Comparison of ENCODE assay signal across 26 cellular contexts in the genomic region with DNA sequence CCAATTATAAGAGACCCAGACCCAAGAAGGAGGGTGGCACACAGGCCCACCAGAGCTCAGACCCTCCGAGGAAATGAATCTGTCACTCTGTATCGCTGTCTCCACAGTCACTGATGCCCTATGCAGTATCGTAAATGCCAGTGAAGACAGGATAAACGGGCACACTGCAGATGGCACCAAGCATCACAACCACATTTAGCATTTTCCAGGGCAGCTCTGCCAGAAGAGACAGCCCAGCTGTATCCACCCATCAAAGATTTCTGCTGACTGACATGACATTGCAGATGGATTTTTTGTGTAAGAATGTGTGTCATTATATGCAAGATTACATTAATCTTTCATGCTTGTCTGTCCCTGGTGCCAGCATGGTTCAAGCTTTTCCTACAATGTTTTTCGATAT.
"Had no signal": no experiment of that assay in that cellular context is flagged by ENCODE, and none has a peak within 500 bp of the region (broad histone marks: within the 10 kb centered on the region; RNA-seq: fewer than 3 reads in every experiment).

No MANE protein-coding gene starts in this region.

- H3K9me3 ChIP-seq: MG63 had no signal

- H3K4me3 Mint-ChIP-seq: activated B cell treated with CpG ODN at 0.5 μM for 24 hours; activated CD4-positive, alpha-beta T cell treated with anti-CD3 and anti-CD28 coated beads, Interleukin-2, amount 10 ng/mL, durations not matched to agents 24 days and 14 days; activated CD8-positive, alpha-beta memory T cell treated with anti-CD3 and anti-CD28 coated beads, Interleukin-2, amount 10 ng/mL, durations not matched to agents 7 days and 5 days; activated naive CD4-positive, alpha-beta T cell treated with anti-CD3 and anti-CD28 coated beads for 36 hours; activated naive CD8-positive, alpha-beta T cell; activated T-cell treated with anti-CD3 and anti-CD28 coated beads, Interleukin-2, amount 50 U/mL, for 4 hours; activated T-helper 17 cell treated with anti-CD3 and anti-CD28 coated beads, Interleukin-2, amount 50 U/mL, for 72 hours; IgD-negative memory B cell; T-helper 17 cell had no signal

- H3K4me3 ChIP-seq: MG63 had no signal

- H3K27me3 Mint-ChIP-seq: activated B cell treated with CpG ODN at 0.5 μM for 24 hours; activated CD8-positive, alpha-beta memory T cell treated with anti-CD3 and anti-CD28 coated beads, Interleukin-2, amount 10 ng/mL, durations not matched to agents 7 days and 5 days; IgD-negative memory B cell had no signal

- H3K27ac Mint-ChIP-seq: activated B cell treated with CpG ODN at 0.5 μM for 24 hours; activated CD4-positive, alpha-beta T cell treated with anti-CD3 and anti-CD28 coated beads, Interleukin-2, amount 10 ng/mL, durations not matched to agents 24 days and 14 days; activated CD8-positive, alpha-beta memory T cell treated with anti-CD3 and anti-CD28 coated beads, Interleukin-2, amount 10 ng/mL, durations not matched to agents 7 days and 5 days; activated naive CD4-positive, alpha-beta T cell treated with anti-CD3 and anti-CD28 coated beads for 36 hours; activated naive CD8-positive, alpha-beta T cell; activated T-helper 17 cell treated with anti-CD3 and anti-CD28 coated beads, Interleukin-2, amount 50 U/mL, for 72 hours; IgD-negative memory B cell; T-helper 17 cell had no signal

- H3K36me3 Mint-ChIP-seq: activated CD8-positive, alpha-beta memory T cell treated with anti-CD3 and anti-CD28 coated beads, Interleukin-2, amount 10 ng/mL, durations not matched to agents 7 days and 5 days; activated naive CD8-positive, alpha-beta T cell; brain; IgD-negative memory B cell had no signal

- DNase-seq: activated B cell treated with CpG ODN at 0.5 μM for 24 hours; activated CD4-positive, alpha-beta T cell treated with anti-CD3 and anti-CD28 coated beads for 1 hour; activated CD4-positive, alpha-beta T cell treated with anti-CD3 and anti-CD28 coated beads, Interleukin-2, amount 10 ng/mL, durations not matched to agents 24 days and 14 days; activated CD4-positive, alpha-beta T cell treated with anti-CD3 and anti-CD28 coated beads, Interleukin-2, amount 50 U/mL, for 48 hours; activated CD8-positive, alpha-beta memory T cell treated with anti-CD3 and anti-CD28 coated beads, Interleukin-2, amount 10 ng/mL, durations not matched to agents 7 days and 5 days; activated gamma-delta T cell; activated naive CD4-positive, alpha-beta T cell treated with anti-CD3 and anti-CD28 coated beads for 36 hours; activated T-cell treated with anti-CD3 and anti-CD28 coated beads, Interleukin-2, amount 50 U/mL, for 4 hours; amygdala; KG1; MG63; MV-4-11; NCI-H1092 treated with DMSO at 0.1 percent for 48 hours; NCI-H1436 treated with DMSO at 0.1 percent for 48 hours; NCI-H1930; NCI-H2171; NCI-H2227 treated with DMSO at 0.1 percent for 48 hours; NCI-H526; NCI-H774; SIG-M5; T-helper 17 cell; T-helper 9 cell had no signal

- H3K9me3 Mint-ChIP-seq: activated B cell treated with CpG ODN at 0.5 μM for 24 hours; activated CD4-positive, alpha-beta T cell treated with anti-CD3 and anti-CD28 coated beads, Interleukin-2, amount 10 ng/mL, durations not matched to agents 24 days and 14 days; activated naive CD4-positive, alpha-beta T cell treated with anti-CD3 and anti-CD28 coated beads for 36 hours; activated T-cell treated with anti-CD3 and anti-CD28 coated beads, Interleukin-2, amount 50 U/mL, for 4 hours; activated T-helper 17 cell treated with anti-CD3 and anti-CD28 coated beads, Interleukin-2, amount 50 U/mL, for 72 hours; brain; IgD-negative memory B cell had no signal

- H3K4me1 Mint-ChIP-seq: activated B cell treated with CpG ODN at 0.5 μM for 24 hours; activated T-helper 17 cell treated with anti-CD3 and anti-CD28 coated beads, Interleukin-2, amount 50 U/mL, for 72 hours; IgD-negative memory B cell; T-helper 17 cell had no signal

- H3K27me3 ChIP-seq: MG63 had no signal

- H3K36me3 ChIP-seq: MG63 had no signal

- ATAC-seq: activated CD8-positive, alpha-beta memory T cell treated with anti-CD3 and anti-CD28 coated beads, Interleukin-2, amount 10 ng/mL, durations not matched to agents 7 days and 5 days; activated T-cell treated with anti-CD3 and anti-CD28 coated beads, Interleukin-2, amount 50 U/mL, for 4 hours; activated T-helper 17 cell treated with anti-CD3 and anti-CD28 coated beads, Interleukin-2, amount 50 U/mL, for 72 hours; T-helper 17 cell had no signal
